ENCODE assay signal across 20 cellular contexts in the genomic region with DNA sequence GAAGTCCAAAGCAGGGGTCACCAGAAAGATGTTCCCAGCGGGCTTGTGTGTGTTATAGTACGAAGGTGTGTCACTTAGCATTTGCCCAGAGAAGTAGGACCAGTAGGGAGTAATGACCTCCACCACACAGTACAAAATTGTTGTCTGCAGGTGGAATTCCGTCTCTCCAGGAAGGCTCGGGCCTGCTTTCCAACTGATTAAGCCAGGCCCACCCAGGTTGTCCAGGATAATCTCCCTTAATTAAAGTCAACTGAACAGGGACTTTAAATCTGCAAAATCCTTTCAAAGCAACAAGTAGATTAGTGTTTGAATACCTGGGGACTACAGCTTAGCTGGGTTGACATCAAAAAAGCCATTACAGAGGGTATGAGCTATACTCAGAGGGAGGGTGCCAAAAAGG.
DNase-seq lines count a peak whose midpoint lies in the region; ATAC-seq and TF ChIP-seq lines count a peak whose summit lies in the region.
"Had no signal": no experiment of that assay in that cellular context is flagged by ENCODE, and none has a peak within 500 bp of the region (broad histone marks: within the 10 kb centered on the region; RNA-seq: fewer than 3 reads in every experiment).

No MANE protein-coding gene starts in this region.

- H3K4me2 ChIP-seq in neural progenitor cell, result peak overlapping the region; percentile 54
- H3K4me2 ChIP-seq: BLaER1 treated with 17β-estradiol and CSF1 and Interleukin-3, amounts not matched to agents 10 nM and 100 nM had no signal

- intact Hi-C loops in left colon (cut with DNase I, micrococcal nuclease), result no loop called here

- no peak overlapping the region for H3K4me3 ChIP-seq in HEK293 (ENCODE audit: low read depth, low read length)
- H3K4me3 ChIP-seq in WERI-Rb-1 (ENCODE audit: low read depth, low read length), result no peak overlapping the region
- H3K4me3 ChIP-seq in endodermal cell (ENCODE audit: low read length), result no peak overlapping the region
- H3K4me3 ChIP-seq in neural progenitor cell, result no peak overlapping the region
- H3K4me3 ChIP-seq: BLaER1 treated with 17β-estradiol and CSF1 and Interleukin-3, amounts not matched to agents 10 nM and 100 nM; GM12878; GM23248; HAP-1 had no signal

- H3F3A ChIP-seq in neural progenitor cell (ENCODE audit: low read depth), result peaks cover 18% of the 10 kb centered on the region

- H3K27ac Mint-ChIP-seq in endodermal cell, result peak overlapping the region; percentile 97
- H3K27ac Mint-ChIP-seq in neural progenitor cell, result no peak overlapping the region
- no peak overlapping the region for H3K27ac Mint-ChIP-seq in activated naive CD4-positive, alpha-beta T cell treated with anti-CD3 and anti-CD28 coated beads, Interleukin-2, amount 10 ng/mL, durations not matched to agents 7 days and 5 days
- H3K27ac Mint-ChIP-seq: B cell; CD8-positive, alpha-beta T cell had no signal

- H3K4me1 Mint-ChIP-seq in endodermal cell (peaks cover 46% of the 10 kb centered on the region), neural progenitor cell (peaks cover 20% of the 10 kb centered on the region)
- H3K4me1 Mint-ChIP-seq in activated naive CD4-positive, alpha-beta T cell treated with anti-CD3 and anti-CD28 coated beads, Interleukin-2, amount 10 ng/mL, durations not matched to agents 7 days and 5 days, result peaks cover 8% of the 10 kb centered on the region

- TF ChIP-seq CTCF in HEK293 (tag by site-specific recombination; IDR thresholded peaks at IDR 0.05), result no peak
- no peak for TF ChIP-seq CTCF in WERI-Rb-1 (IDR thresholded peaks at IDR 0.05; ENCODE audit: low read depth, low read length)
- no peak for TF ChIP-seq CTCF in endodermal cell (conservative IDR thresholded peaks at IDR 0.05)
- no peak for TF ChIP-seq CTCF in neural progenitor cell (IDR thresholded peaks at IDR 0.05)

- H3K27me3 Mint-ChIP-seq in endodermal cell (ENCODE audit: insufficient read depth) (no peaks in the 10 kb centered on the region), neural progenitor cell (ENCODE audit: insufficient read depth, low read depth) (peaks cover 2% of the 10 kb centered on the region)
- no peaks in the 10 kb centered on the region for H3K27me3 Mint-ChIP-seq in activated naive CD4-positive, alpha-beta T cell treated with anti-CD3 and anti-CD28 coated beads, Interleukin-2, amount 10 ng/mL, durations not matched to agents 7 days and 5 days
- H3K27me3 Mint-ChIP-seq: B cell had no signal

- POLR2A ChIA-PET in HEK293 (lab: Yijun Ruan, JAX), result no interaction called here

- H3K4me1 ChIP-seq in HEK293 (ENCODE audit: control insufficient read depth, insufficient read depth, low read length) (0 out of 2 replicates have a peak, but pooled peaks cover 2% of the 10 kb centered on the region), endodermal cell (ENCODE audit: control insufficient read depth, insufficient read depth, low read length) (no peaks in the 10 kb centered on the region), neural progenitor cell (peaks cover 21% of the 10 kb centered on the region)
- H3K4me1 ChIP-seq: HAP-1 had no signal

- no peaks in the 10 kb centered on the region for H3K27me3 ChIP-seq in WERI-Rb-1 (ENCODE audit: insufficient read depth, low read depth, severe bottlenecking)
- no peaks in the 10 kb centered on the region for H3K27me3 ChIP-seq in endodermal cell (ENCODE audit: control insufficient read depth, insufficient read depth, low read length, poor library complexity, severe bottlenecking)
- H3K27me3 ChIP-seq in neural progenitor cell, result no peaks in the 10 kb centered on the region
- H3K27me3 ChIP-seq: BLaER1 treated with 17β-estradiol and CSF1 and Interleukin-3, amounts not matched to agents 10 nM and 100 nM had no signal

- 79 to 92% methylated on average over 2 to 4 of the region's 4 CpGs for WGBS in endodermal cell (ENCODE audit: insufficient coverage in 1 of 2, insufficient read length in 1 of 2), 2 experiments

- H3K9me3 ChIP-seq in HEK293 (ENCODE audit: control insufficient read depth, insufficient read depth, low read depth, low read length) (no peaks in the 10 kb centered on the region), WERI-Rb-1 (ENCODE audit: severe bottlenecking) (no peaks in the 10 kb centered on the region), endodermal cell (ENCODE audit: control insufficient read depth, low read length) (no peaks in the 10 kb centered on the region), neural progenitor cell (ENCODE audit: low read depth) (no peaks in the 10 kb centered on the region)
- H3K9me3 ChIP-seq: BLaER1 treated with 17β-estradiol and CSF1 and Interleukin-3, amounts not matched to agents 10 nM and 100 nM; HAP-1 had no signal

- H2AFZ ChIP-seq in neural progenitor cell (replicated peaks), result no peak overlapping the region
- H2AFZ ChIP-seq: GM23248 had no signal

- H3K9ac ChIP-seq in endodermal cell (ENCODE audit: extremely low read depth, low read length, poor library complexity, severe bottlenecking) (peak overlapping the region; percentile 23), neural progenitor cell (no peak overlapping the region)
- H3K9ac ChIP-seq: BLaER1 treated with 17β-estradiol and CSF1 and Interleukin-3, amounts not matched to agents 10 nM and 100 nM; GM23248 had no signal

- H3K9me3 Mint-ChIP-seq in endodermal cell (peaks cover 4% of the 10 kb centered on the region), neural progenitor cell (peaks cover 5% of the 10 kb centered on the region)
- no peaks in the 10 kb centered on the region for H3K9me3 Mint-ChIP-seq in activated naive CD4-positive, alpha-beta T cell treated with anti-CD3 and anti-CD28 coated beads, Interleukin-2, amount 10 ng/mL, durations not matched to agents 7 days and 5 days
- H3K9me3 Mint-ChIP-seq: CD8-positive, alpha-beta T cell had no signal

- H3K36me3 Mint-ChIP-seq in endodermal cell (ENCODE audit: low read depth), result peaks cover 3% of the 10 kb centered on the region
- no peaks in the 10 kb centered on the region for H3K36me3 Mint-ChIP-seq in neural progenitor cell
- H3K36me3 Mint-ChIP-seq in activated naive CD4-positive, alpha-beta T cell treated with anti-CD3 and anti-CD28 coated beads, Interleukin-2, amount 10 ng/mL, durations not matched to agents 7 days and 5 days, result peaks cover 3% of the 10 kb centered on the region
- H3K36me3 Mint-ChIP-seq: CD8-positive, alpha-beta T cell had no signal

- no peak for ATAC-seq in left colon
- ATAC-seq: CD8-positive, alpha-beta T cell; GM12878 had no signal

- no peaks in the 10 kb centered on the region for H4K20me1 ChIP-seq in neural progenitor cell (ENCODE audit: low read depth)
- H4K20me1 ChIP-seq: BLaER1 treated with 17β-estradiol and CSF1 and Interleukin-3, amounts not matched to agents 10 nM and 100 nM had no signal

- H3K4me3 Mint-ChIP-seq in endodermal cell (no peak overlapping the region), neural progenitor cell (no peak overlapping the region)
- no peak overlapping the region for H3K4me3 Mint-ChIP-seq in activated naive CD4-positive, alpha-beta T cell treated with anti-CD3 and anti-CD28 coated beads, Interleukin-2, amount 10 ng/mL, durations not matched to agents 7 days and 5 days
- H3K4me3 Mint-ChIP-seq: B cell; CD8-positive, alpha-beta T cell had no signal

- no peaks in the 10 kb centered on the region for H3K36me3 ChIP-seq in HEK293 (ENCODE audit: control insufficient read depth in 2 of 2, insufficient read depth in 1 of 2, low read length in 2 of 2)
- no peaks in the 10 kb centered on the region for H3K36me3 ChIP-seq in WERI-Rb-1
- no peaks in the 10 kb centered on the region for H3K36me3 ChIP-seq in endodermal cell (ENCODE audit: control insufficient read depth, insufficient read depth, low read length)
- no peaks in the 10 kb centered on the region for H3K36me3 ChIP-seq in neural progenitor cell
- H3K36me3 ChIP-seq: HAP-1 had no signal

- H3K79me2 ChIP-seq in neural progenitor cell (ENCODE audit: low read depth), result no peaks in the 10 kb centered on the region

- CTCF ChIA-PET in HEK293 (lab: Yijun Ruan, JAX), result interaction anchor here (0.5 to 1.0 kb wide), 2 partner anchors 47 to 339 kb away, joined by 3 to 5 read pairs; no protein-coding TSS in a partner anchor
- CTCF ChIA-PET in activated naive CD4-positive, alpha-beta T cell treated with anti-CD3 and anti-CD28 coated beads, Interleukin-2, amount 10 ng/mL, durations not matched to agents 7 days and 5 days (lab: Charles Lee), result no interaction called here

- no peak overlapping the region for H3K27ac ChIP-seq in HEK293 (ENCODE audit: extremely low read depth, low read depth, low read length)
- no peak overlapping the region for H3K27ac ChIP-seq in WERI-Rb-1
- no peak overlapping the region for H3K27ac ChIP-seq in endodermal cell (ENCODE audit: low read depth, low read length)
- peak overlapping the region; percentile 85 for H3K27ac ChIP-seq in neural progenitor cell
- H3K27ac ChIP-seq in substantia nigra (ENCODE audit: low read depth, low read length, poor library complexity, severe bottlenecking), result no peak overlapping the region
- H3K27ac ChIP-seq: BLaER1 treated with 17β-estradiol and CSF1 and Interleukin-3, amounts not matched to agents 10 nM and 100 nM; GM23248 had no signal

- DNase-seq in WERI-Rb-1 (peak; percentile 37), endodermal cell (no peak), neural progenitor cell (ENCODE audit: low spot score) (peak; percentile 65), left colon (no peak), substantia nigra (lab: John Stamatoyannopoulos, UW) (no peak)
- DNase-seq in stimulated activated CD4-positive, alpha-beta T cell treated with anti-CD3 and anti-CD28 coated beads, Interleukin-15, amount 100 ng/mL, for 24 hours, result no peak
- DNase-seq in activated naive CD4-positive, alpha-beta T cell treated with anti-CD3 and anti-CD28 coated beads, Interleukin-2, amount 10 ng/mL, durations not matched to agents 7 days and 5 days, result no peak
- DNase-seq: 8988T; Calu3; CD8-positive, alpha-beta T cell; DMS 273 treated with DMSO at 0.1 percent for 48 hours; DMS53; DND-41; EL; GM23248 had no signal

TF ChIP-seq in HEK293, 187 proteins besides CTCF, POLR2A, EP300 and RAD21:
- TF ChIP-seq ZNF10 (tag by site-specific recombination; IDR thresholded peaks at IDR 0.05) (peak; percentile 97), ZNF785 (tag by site-specific recombination; IDR thresholded peaks at IDR 0.05) (no peak)
- TF ChIP-seq, protein P1, sequence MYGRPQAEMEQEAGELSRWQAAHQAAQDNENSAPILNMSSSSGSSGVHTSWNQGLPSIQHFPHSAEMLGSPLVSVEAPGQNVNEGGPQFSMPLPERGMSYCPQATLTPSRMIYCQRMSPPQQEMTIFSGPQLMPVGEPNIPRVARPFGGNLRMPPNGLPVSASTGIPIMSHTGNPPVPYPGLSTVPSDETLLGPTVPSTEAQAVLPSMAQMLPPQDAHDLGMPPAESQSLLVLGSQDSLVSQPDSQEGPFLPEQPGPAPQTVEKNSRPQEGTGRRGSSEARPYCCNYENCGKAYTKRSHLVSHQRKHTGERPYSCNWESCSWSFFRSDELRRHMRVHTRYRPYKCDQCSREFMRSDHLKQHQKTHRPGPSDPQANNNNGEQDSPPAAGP (tag by site-specific recombination; IDR thresholded peaks at IDR 0.05), result no peak
TF ChIP-seq in HEK293: peak in this region for 1.

Comparison
In these comparisons a context has a peak if more than half of its experiments do, and no peak if none do; other contexts are left out.
1. DNase-seq: peak in WERI-Rb-1 (single experiment) and neural progenitor cell (single experiment); none in endodermal cell (single experiment), left colon (0 of 2), stimulated activated CD4-positive, alpha-beta T cell treated with anti-CD3 and anti-CD28 coated beads, Interleukin-15, amount 100 ng/mL, for 24 hours (single experiment), substantia nigra (0 of 49) and activated naive CD4-positive, alpha-beta T cell treated with anti-CD3 and anti-CD28 coated beads, Interleukin-2, amount 10 ng/mL, durations not matched to agents 7 days and 5 days (single experiment).